ENCODE assay signal across 18 cellular contexts in genomic region chr17:2279707-2280106, GRCh38.
"Had no signal": no experiment of that assay in that cellular context is flagged by ENCODE, and none has a peak within 500 bp of the region (broad histone marks: within the 10 kb centered on the region; RNA-seq: fewer than 3 reads in every experiment).

No MANE protein-coding gene starts in this region.

- H3K4me1 Mint-ChIP-seq: mesothelial cell of epicardium, neural crest cell had no signal

- H3K9me3 ChIP-seq: prostate gland, SJSA1, upper lobe of right lung had no signal

- ATAC-seq: foreskin keratinocyte; right cardiac atrium; stimulated activated naive CD8-positive, alpha-beta T cell treated with anti-CD3 and anti-CD28 coated beads, Interleukin-15, amount 100 ng/mL, for 72 hours; upper lobe of right lung had no signal

- H3K36me3 ChIP-seq: prostate gland had no signal

- H3K4me3 ChIP-seq: lung, prostate gland, SJSA1, skin epidermis, upper lobe of right lung had no signal

- H3K27ac Mint-ChIP-seq: brain, mesothelial cell of epicardium had no signal

- H3K9me3 Mint-ChIP-seq: brain; mesothelial cell of epicardium; neural crest cell; stimulated activated naive CD8-positive, alpha-beta T cell treated with anti-CD3 and anti-CD28 coated beads, Interleukin-15, amount 100 ng/mL, for 72 hours had no signal

- DNase-seq: activated CD4-positive, CD25-positive, alpha-beta regulatory T cell treated with anti-CD3 and anti-CD28 coated beads, Interleukin-2, amount 50 U/mL, for 72 hours; activated gamma-delta T cell; cerebellar nuclear complex; effector CD8-positive, alpha-beta T cell; foreskin keratinocyte; head of caudate nucleus; right cardiac atrium; stimulated activated CD4-positive, alpha-beta T cell treated with anti-CD3 and anti-CD28 coated beads, Interleukin-15, amount 100 ng/mL, for 24 hours; stimulated activated CD4-positive, alpha-beta T cell treated with anti-CD3 and anti-CD28 coated beads, Interleukin-4, amount 100 ng/mL, for 1 hour; stimulated activated naive CD8-positive, alpha-beta T cell treated with anti-CD3 and anti-CD28 coated beads, Interleukin-15, amount 100 ng/mL, for 72 hours; upper lobe of right lung had no signal

- H3K4me3 Mint-ChIP-seq: brain, mesothelial cell of epicardium, neural crest cell had no signal

- H3K27me3 ChIP-seq: foreskin keratinocyte, SJSA1, upper lobe of right lung had no signal

- H3K27me3 Mint-ChIP-seq: brain; stimulated activated naive CD8-positive, alpha-beta T cell treated with anti-CD3 and anti-CD28 coated beads, Interleukin-15, amount 100 ng/mL, for 72 hours had no signal

- H3K4me1 ChIP-seq: foreskin keratinocyte, prostate gland, SJSA1, upper lobe of right lung had no signal
